Comparison of ENCODE assay signal across 15 cellular contexts in the genomic region with DNA sequence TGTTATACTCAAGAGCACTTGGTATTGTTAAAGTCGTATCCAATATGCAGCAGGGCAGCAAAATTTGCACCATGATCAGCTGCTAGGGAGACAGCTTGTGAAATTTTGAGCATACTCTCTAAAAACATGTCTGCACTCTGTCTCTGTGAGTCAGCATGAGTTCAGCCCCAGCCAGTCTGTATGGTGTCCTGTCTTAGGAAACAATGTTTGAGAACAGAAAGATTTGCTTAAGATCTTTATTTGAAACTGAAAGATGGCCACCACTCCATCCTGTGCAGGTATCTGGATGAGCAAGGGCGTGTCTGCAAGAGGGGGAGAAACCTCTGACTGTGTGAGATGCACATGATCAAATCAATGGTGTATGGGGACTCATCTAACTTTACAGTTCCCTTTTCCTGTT.
DNase-seq lines count a peak whose midpoint lies in the region; ATAC-seq and TF ChIP-seq lines count a peak whose summit lies in the region.
"Had no signal": no experiment of that assay in that cellular context is flagged by ENCODE, and none has a peak within 500 bp of the region (broad histone marks: within the 10 kb centered on the region; RNA-seq: fewer than 3 reads in every experiment).

No MANE protein-coding gene starts in this region.

- no peak overlapping the region for H3K4me2 ChIP-seq in mesenchymal stem cell (ENCODE audit: low read length, poor library complexity, severe bottlenecking)

- no peak overlapping the region for H2BK120ac ChIP-seq in mesenchymal stem cell (ENCODE audit: low read depth, low read length)

- ATAC-seq in HG03097 (IDR thresholded peaks at IDR 0.05; ENCODE audit: low FRiP score, unreplicated experiment), result peak; percentile 63
- ATAC-seq in HG03565 (IDR thresholded peaks at IDR 0.05; ENCODE audit: unreplicated experiment), result no peak
- ATAC-seq in GM18511 (IDR thresholded peaks at IDR 0.05; ENCODE audit: unreplicated experiment), result no peak

- TF ChIP-seq CTCF in AG10803 (conservative IDR thresholded peaks at IDR 0.05; ENCODE audit: low read length), result no peak
- TF ChIP-seq CTCF in brain microvascular endothelial cell (IDR thresholded peaks at IDR 0.05; ENCODE audit: low read depth, low read length, missing control alignments), result no peak

- H3K27me3 ChIP-seq in brain microvascular endothelial cell (replicated peaks) (no peaks in the 10 kb centered on the region), mesenchymal stem cell (ENCODE audit: control insufficient read depth in 1 of 2, insufficient read depth in 1 of 2, low read length in 2 of 2) (no peaks in the 10 kb centered on the region)
- H3K27me3 ChIP-seq: adrenal gland, tibial artery had no signal

- H4K91ac ChIP-seq in mesenchymal stem cell (ENCODE audit: low read length), result no peak overlapping the region

- H3K27ac ChIP-seq in brain microvascular endothelial cell (no peak overlapping the region), mesenchymal stem cell (ENCODE audit: low read length, poor library complexity, severe bottlenecking) (no peak overlapping the region)
- H3K27ac ChIP-seq: adrenal gland, tibial artery, VCaP had no signal

- no peaks in the 10 kb centered on the region for H3K79me1 ChIP-seq in mesenchymal stem cell (replicated peaks; ENCODE audit: low read length, poor library complexity, severe bottlenecking)

- no peak overlapping the region for H2AFZ ChIP-seq in mesenchymal stem cell (ENCODE audit: low read depth, low read length)

- H3K9me3 ChIP-seq in mesenchymal stem cell (ENCODE audit: control insufficient read depth, low read length), result no peaks in the 10 kb centered on the region
- H3K9me3 ChIP-seq: adrenal gland, tibial artery had no signal

- H3K14ac ChIP-seq in mesenchymal stem cell (ENCODE audit: low read length in 2 of 2), result no peak overlapping the region

- DNase-seq in AG10803 (ENCODE audit: low read depth) (peak; percentile 62), brain microvascular endothelial cell (peak; percentile 63), mesenchymal stem cell (peak; percentile 83), ecto neural progenitor cell (ENCODE audit: low spot score) (no peak)
- DNase-seq: CD4-positive, CD25-positive, alpha-beta regulatory T cell; islet precursor cell; NCI-H1105 treated with DMSO at 0.1 percent for 48 hours; posterior cingulate gyrus; stimulated activated CD4-positive, alpha-beta T cell treated with anti-CD3 and anti-CD28 coated beads, Interleukin-15, amount 100 ng/mL, for 24 hours; tibial artery had no signal

- no peak overlapping the region for H2AK5ac ChIP-seq in mesenchymal stem cell (ENCODE audit: low read length, severe bottlenecking)

- H2BK12ac ChIP-seq in mesenchymal stem cell (ENCODE audit: low read length in 2 of 2), result peak overlapping the region in 1 of 2 experiments; percentile 86

- no peak overlapping the region for H2BK5ac ChIP-seq in mesenchymal stem cell (ENCODE audit: low read depth, low read length, poor library complexity, severe bottlenecking)

- H2BK15ac ChIP-seq in mesenchymal stem cell (ENCODE audit: low read depth, poor library complexity, severe bottlenecking), result no peak overlapping the region

- WGBS in mesenchymal stem cell, result 78% methylated on average over 2 of the region's 2 CpGs

- H3K4me1 ChIP-seq in mesenchymal stem cell (ENCODE audit: control insufficient read depth, insufficient read depth, low read depth, low read length), result peaks cover 2% of the 10 kb centered on the region
- H3K4me1 ChIP-seq: tibial artery had no signal

- peak overlapping the region; percentile 22 for H3K9ac ChIP-seq in mesenchymal stem cell (ENCODE audit: low read length)

- no peak overlapping the region for H3K4me3 ChIP-seq in AG10803 (ENCODE audit: low read length)
- no peak overlapping the region for H3K4me3 ChIP-seq in brain microvascular endothelial cell (ENCODE audit: low read depth, low read length)
- H3K4me3 ChIP-seq in mesenchymal stem cell (ENCODE audit: insufficient read depth in 1 of 2, low read depth in 1 of 2, low read length in 2 of 2), result no peak overlapping the region
- H3K4me3 ChIP-seq: adrenal gland, tibial artery had no signal

- H3K23ac ChIP-seq in mesenchymal stem cell (ENCODE audit: low read length in 2 of 2), result no peak overlapping the region

- H3K4ac ChIP-seq in mesenchymal stem cell (ENCODE audit: low read depth in 1 of 2, low read length in 2 of 2), result peak overlapping the region in 1 of 2 experiments; percentile 67

- no peak overlapping the region for H4K8ac ChIP-seq in mesenchymal stem cell (ENCODE audit: low read length)

- H3K36me3 ChIP-seq in brain microvascular endothelial cell (replicated peaks), result no peaks in the 10 kb centered on the region
- H3K36me3 ChIP-seq in mesenchymal stem cell (ENCODE audit: control insufficient read depth in 1 of 2, insufficient read depth in 2 of 2, low read depth in 1 of 2, low read length in 2 of 2), result no peaks in the 10 kb centered on the region
- H3K36me3 ChIP-seq: adrenal gland, tibial artery had no signal

- in situ Hi-C loops in brain microvascular endothelial cell (cut with HindIII; ENCODE audit: low pct_ligation_motif_present, low sequenced_read_pairs), result no loop called here

- H3K18ac ChIP-seq in mesenchymal stem cell (ENCODE audit: low read depth in 1 of 2, low read length in 2 of 2), result peak overlapping the region in 1 of 2 experiments; percentile 78
